Comparison of ENCODE assay signal across 14 cellular contexts in genomic region chr15:23132787-23133186, GRCh38. TPM values are rescaled to one million over a fixed set of nuclear protein-coding genes. Genes with fewer than 3 reads are reported as not detected.
"Had no signal": no experiment of that assay in that cellular context is flagged by ENCODE, and none has a peak within 500 bp of the region (broad histone marks: within the 10 kb centered on the region; RNA-seq: fewer than 3 reads in every experiment).

No MANE protein-coding gene starts in this region.

RNA-seq across cellular contexts. Expression of gene GOLGA6L1, which starts 3.8 kb away (rescaled TPM):
- total RNA-seq: stomach, subcutaneous adipose tissue, suprapubic skin, temporal lobe, thoracic aorta, thyroid gland, tibial nerve, transverse colon, upper lobe of left lung, upper lobe of right lung, ureter, urinary bladder, uterus, vagina had no signal
- polyA plus RNA-seq: stomach, urinary bladder had no signal
